Comparison of ENCODE assay signal across 1 cellular context in genomic region chr10:13904053-13904452, GRCh38.
TF ChIP-seq lines count a peak whose summit lies in the region.

No MANE protein-coding gene starts in this region.

TF ChIP-seq in GM23338, 12 proteins besides CTCF, POLR2A, EP300 and RAD21:
- TF ChIP-seq ZNF462 (CRISPR knock-in tag; IDR thresholded peaks at IDR 0.05) (no peak), ETS1 (IDR thresholded peaks at IDR 0.05) (no peak), ZNF114 (CRISPR knock-in tag; IDR thresholded peaks at IDR 0.05) (no peak), NANOG (IDR thresholded peaks at IDR 0.05; ENCODE audit: borderline replicate concordance) (no peak)
